39 cellular contexts compared by ENCODE assay signal in the genomic region with DNA sequence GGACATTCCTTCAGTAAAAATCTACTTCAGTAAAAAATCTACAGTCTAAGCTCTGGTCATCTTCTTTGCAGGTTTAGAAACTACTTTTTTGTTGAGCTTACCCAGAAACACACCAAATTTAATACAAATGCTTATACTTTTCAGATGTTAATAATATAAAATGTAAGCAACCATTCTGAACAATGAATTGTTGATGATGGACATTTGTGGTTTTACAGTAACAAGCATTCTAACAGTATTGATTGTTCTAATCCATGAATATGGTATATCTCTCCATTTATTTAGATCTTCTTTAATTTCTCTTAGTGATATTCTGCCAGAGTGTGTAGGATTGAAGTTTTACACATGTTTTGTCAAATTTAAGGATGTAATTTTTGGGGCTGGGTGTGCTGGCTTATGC.
"Had no signal": no experiment of that assay in that cellular context is flagged by ENCODE, and none has a peak within 500 bp of the region (broad histone marks: within the 10 kb centered on the region; RNA-seq: fewer than 3 reads in every experiment).

No MANE protein-coding gene starts in this region.

- H3K9me3 Mint-ChIP-seq: activated naive CD4-positive, alpha-beta T cell treated with anti-CD3 and anti-CD28 coated beads for 36 hours; activated naive CD4-positive, alpha-beta T cell treated with anti-CD3 and anti-CD28 coated beads, Interleukin-2, amount 10 ng/mL, durations not matched to agents 7 days and 5 days; activated naive CD4-positive, alpha-beta T cell treated with anti-CD3 and anti-CD28 coated beads, Interleukin-2, amount 50 U/mL, for 24 hours; activated naive CD4-positive, alpha-beta T cell treated with anti-CD3 and anti-CD28 coated beads, Interleukin-2, amount 50 U/mL, for 72 hours; activated naive CD8-positive, alpha-beta T cell treated with anti-CD3 and anti-CD28 coated beads for 36 hours; activated naive CD8-positive, alpha-beta T cell treated with anti-CD3 and anti-CD28 coated beads, Interleukin-2, amount 10 ng/mL, durations not matched to agents 7 days and 5 days; activated naive CD8-positive, alpha-beta T cell treated with anti-CD3 and anti-CD28 coated beads, Interleukin-2, amount 50 U/mL, for 24 hours; activated T-cell treated with anti-CD3 and anti-CD28 coated beads, Interleukin-2, amount 50 U/mL, for 24 hours; activated T-cell treated with anti-CD3 and anti-CD28 coated beads, Interleukin-2, amount 50 U/mL, for 4 hours; activated T-cell treated with anti-CD3 and anti-CD28 coated beads, Interleukin-2, amount 50 U/mL, for 72 hours; activated T-helper 1 cell treated with anti-CD3 and anti-CD28 coated beads, Interleukin-12 subunit alpha, Interleukin-12 subunit beta, Interleukin-2, Interleukin-4 antibody, amounts not matched to agents 30 ng/mL and 10 ng/mL and 1 ng/mL, durations not matched to agents 14 hours and 24 hours and 36 hours; activated T-helper 17 cell treated with anti-CD3 and anti-CD28 coated beads, Interleukin-2, amount 50 U/mL, for 72 hours; activated T-helper 2 cell treated with anti-CD3 and anti-CD28 coated beads, Interferon-gamma antibody, Interleukin-2, Interleukin-4, amounts not matched to agents 10 μg/mL and 5 μg/mL and 100 μg/mL, durations not matched to agents 14 hours and 24 hours and 36 hours; central memory CD8-positive, alpha-beta T cell had no signal

- H3K36me3 Mint-ChIP-seq: activated naive CD4-positive, alpha-beta T cell treated with anti-CD3 and anti-CD28 coated beads, Interleukin-2, amount 10 ng/mL, durations not matched to agents 7 days and 5 days; activated naive CD4-positive, alpha-beta T cell treated with anti-CD3 and anti-CD28 coated beads, Interleukin-2, amount 50 U/mL, for 24 hours; activated naive CD4-positive, alpha-beta T cell treated with anti-CD3 and anti-CD28 coated beads, Interleukin-2, amount 50 U/mL, for 72 hours; activated naive CD8-positive, alpha-beta T cell; activated naive CD8-positive, alpha-beta T cell treated with anti-CD3 and anti-CD28 coated beads for 36 hours; activated naive CD8-positive, alpha-beta T cell treated with anti-CD3 and anti-CD28 coated beads, Interleukin-2, amount 10 ng/mL, durations not matched to agents 7 days and 5 days; brain had no signal

- DNase-seq: activated effector memory CD4-positive, alpha-beta T cell treated with anti-CD3 and anti-CD28 coated beads, Interleukin-2, amount 50 U/mL, for 16 hours; activated effector memory CD4-positive, alpha-beta T cell treated with Interleukin-2 at 50 U/mL for 16 hours; activated gamma-delta T cell; activated gamma-delta T cell treated with Interleukin-2 at 50 U/mL for 16 hours; activated naive CD4-positive, alpha-beta T cell; activated naive CD4-positive, alpha-beta T cell treated with anti-CD3 and anti-CD28 coated beads for 36 hours; activated naive CD4-positive, alpha-beta T cell treated with anti-CD3 and anti-CD28 coated beads, Interleukin-2, amount 10 ng/mL, durations not matched to agents 7 days and 5 days; activated naive CD4-positive, alpha-beta T cell treated with anti-CD3 and anti-CD28 coated beads, Interleukin-2, amount 50 U/mL, for 16 hours; activated naive CD4-positive, alpha-beta T cell treated with Interleukin-2 at 50 U/mL for 16 hours; activated naive CD8-positive, alpha-beta T cell treated with anti-CD3 and anti-CD28 coated beads for 36 hours; activated naive CD8-positive, alpha-beta T cell treated with anti-CD3 and anti-CD28 coated beads, Interleukin-2, amount 10 ng/mL, durations not matched to agents 7 days and 5 days; activated naive CD8-positive, alpha-beta T cell treated with anti-CD3 and anti-CD28 coated beads, Interleukin-2, amount 50 U/mL, for 24 hours; activated T-cell treated with anti-CD3 and anti-CD28 coated beads, Interleukin-2, amount 50 U/mL, for 1 hour; activated T-cell treated with anti-CD3 and anti-CD28 coated beads, Interleukin-2, amount 50 U/mL, for 24 hours; activated T-cell treated with anti-CD3 and anti-CD28 coated beads, Interleukin-2, amount 50 U/mL, for 4 hours; activated T-cell treated with anti-CD3 and anti-CD28 coated beads, Interleukin-2, amount 50 U/mL, for 48 hours; activated T-cell treated with anti-CD3 and anti-CD28 coated beads, Interleukin-2, amount 50 U/mL, for 72 hours; amniotic stem cell; amygdala; anterior cingulate cortex; body of pancreas; brain microvascular endothelial cell; caudate nucleus; central memory CD4-positive, alpha-beta T cell; cerebellar nuclear complex had no signal

- FAIRE-seq: astrocyte, bronchial epithelial cell had no signal

- H3K27ac Mint-ChIP-seq: activated naive CD4-positive, alpha-beta T cell treated with anti-CD3 and anti-CD28 coated beads for 36 hours; activated naive CD4-positive, alpha-beta T cell treated with anti-CD3 and anti-CD28 coated beads, Interleukin-2, amount 10 ng/mL, durations not matched to agents 7 days and 5 days; activated naive CD4-positive, alpha-beta T cell treated with anti-CD3 and anti-CD28 coated beads, Interleukin-2, amount 50 U/mL, for 72 hours; activated naive CD8-positive, alpha-beta T cell; activated naive CD8-positive, alpha-beta T cell treated with anti-CD3 and anti-CD28 coated beads for 36 hours; activated naive CD8-positive, alpha-beta T cell treated with anti-CD3 and anti-CD28 coated beads, Interleukin-2, amount 10 ng/mL, durations not matched to agents 7 days and 5 days; activated naive CD8-positive, alpha-beta T cell treated with anti-CD3 and anti-CD28 coated beads, Interleukin-2, amount 50 U/mL, for 24 hours; activated T-cell treated with anti-CD3 and anti-CD28 coated beads, Interleukin-2, amount 50 U/mL, for 24 hours; activated T-cell treated with anti-CD3 and anti-CD28 coated beads, Interleukin-2, amount 50 U/mL, for 72 hours; activated T-helper 1 cell treated with anti-CD3 and anti-CD28 coated beads, Interleukin-12 subunit alpha, Interleukin-12 subunit beta, Interleukin-2, Interleukin-4 antibody, amounts not matched to agents 30 ng/mL and 10 ng/mL and 1 ng/mL, durations not matched to agents 14 hours and 24 hours and 36 hours; activated T-helper 17 cell treated with anti-CD3 and anti-CD28 coated beads, Interleukin-2, amount 50 U/mL, for 72 hours; activated T-helper 2 cell treated with anti-CD3 and anti-CD28 coated beads, Interferon-gamma antibody, Interleukin-2, Interleukin-4, amounts not matched to agents 10 μg/mL and 5 μg/mL and 100 μg/mL, durations not matched to agents 14 hours and 24 hours and 36 hours; brain had no signal

- ATAC-seq: activated naive CD4-positive, alpha-beta T cell treated with anti-CD3 and anti-CD28 coated beads, Interleukin-2, amount 50 U/mL, for 72 hours; activated naive CD8-positive, alpha-beta T cell treated with anti-CD3 and anti-CD28 coated beads, Interleukin-2, amount 50 U/mL, for 24 hours; activated T-cell treated with anti-CD3 and anti-CD28 coated beads, Interleukin-2, amount 50 U/mL, for 4 hours; activated T-cell treated with anti-CD3 and anti-CD28 coated beads, Interleukin-2, amount 50 U/mL, for 72 hours; activated T-helper 17 cell treated with anti-CD3 and anti-CD28 coated beads, Interleukin-2, amount 50 U/mL, for 72 hours; body of pancreas had no signal

- H3K4me1 Mint-ChIP-seq: activated naive CD4-positive, alpha-beta T cell treated with anti-CD3 and anti-CD28 coated beads, Interleukin-2, amount 10 ng/mL, durations not matched to agents 7 days and 5 days; activated naive CD4-positive, alpha-beta T cell treated with anti-CD3 and anti-CD28 coated beads, Interleukin-2, amount 50 U/mL, for 24 hours; activated naive CD8-positive, alpha-beta T cell treated with anti-CD3 and anti-CD28 coated beads for 36 hours; activated naive CD8-positive, alpha-beta T cell treated with anti-CD3 and anti-CD28 coated beads, Interleukin-2, amount 10 ng/mL, durations not matched to agents 7 days and 5 days; activated naive CD8-positive, alpha-beta T cell treated with anti-CD3 and anti-CD28 coated beads, Interleukin-2, amount 50 U/mL, for 24 hours; activated T-helper 17 cell treated with anti-CD3 and anti-CD28 coated beads, Interleukin-2, amount 50 U/mL, for 72 hours; central memory CD8-positive, alpha-beta T cell had no signal

- H3K4me3 Mint-ChIP-seq: activated naive CD4-positive, alpha-beta T cell treated with anti-CD3 and anti-CD28 coated beads for 36 hours; activated naive CD4-positive, alpha-beta T cell treated with anti-CD3 and anti-CD28 coated beads, Interleukin-2, amount 10 ng/mL, durations not matched to agents 7 days and 5 days; activated naive CD4-positive, alpha-beta T cell treated with anti-CD3 and anti-CD28 coated beads, Interleukin-2, amount 50 U/mL, for 24 hours; activated naive CD8-positive, alpha-beta T cell; activated naive CD8-positive, alpha-beta T cell treated with anti-CD3 and anti-CD28 coated beads for 36 hours; activated naive CD8-positive, alpha-beta T cell treated with anti-CD3 and anti-CD28 coated beads, Interleukin-2, amount 10 ng/mL, durations not matched to agents 7 days and 5 days; activated naive CD8-positive, alpha-beta T cell treated with anti-CD3 and anti-CD28 coated beads, Interleukin-2, amount 50 U/mL, for 24 hours; activated T-cell treated with anti-CD3 and anti-CD28 coated beads, Interleukin-2, amount 50 U/mL, for 24 hours; activated T-cell treated with anti-CD3 and anti-CD28 coated beads, Interleukin-2, amount 50 U/mL, for 4 hours; activated T-cell treated with anti-CD3 and anti-CD28 coated beads, Interleukin-2, amount 50 U/mL, for 72 hours; activated T-helper 1 cell treated with anti-CD3 and anti-CD28 coated beads, Interleukin-12 subunit alpha, Interleukin-12 subunit beta, Interleukin-2, Interleukin-4 antibody, amounts not matched to agents 30 ng/mL and 10 ng/mL and 1 ng/mL, durations not matched to agents 14 hours and 24 hours and 36 hours; activated T-helper 17 cell treated with anti-CD3 and anti-CD28 coated beads, Interleukin-2, amount 50 U/mL, for 72 hours; brain; central memory CD8-positive, alpha-beta T cell had no signal

- H3K4me1 ChIP-seq: breast epithelium had no signal

- H3K9me3 ChIP-seq: adrenal gland, ascending aorta, body of pancreas, breast epithelium had no signal

- H3K4me3 ChIP-seq: adrenal gland, ascending aorta, body of pancreas, breast epithelium, cardiac muscle cell had no signal

- H3K36me3 ChIP-seq: adrenal gland, ascending aorta, brain microvascular endothelial cell, breast epithelium, cardiac muscle cell had no signal

- H3K27me3 ChIP-seq: adrenal gland, ascending aorta, body of pancreas, brain microvascular endothelial cell, breast epithelium, cardiac muscle cell had no signal

- H3K27ac ChIP-seq: adrenal gland, body of pancreas, brain microvascular endothelial cell, breast epithelium, cardiac muscle cell had no signal
